In genomic region chr6:48325701-48326100, GRCh38 we compare ENCODE assay signal across 22 cellular contexts.
"Had no signal": no experiment of that assay in that cellular context is flagged by ENCODE, and none has a peak within 500 bp of the region (broad histone marks: within the 10 kb centered on the region; RNA-seq: fewer than 3 reads in every experiment).

No MANE protein-coding gene starts in this region.

- ATAC-seq: activated CD8-positive, alpha-beta T cell treated with anti-CD3 and anti-CD28 coated beads, Interleukin-2, amount 10 ng/mL, durations not matched to agents 7 days and 5 days; effector memory CD8-positive, alpha-beta T cell; SK-N-SH treated with all-trans-retinoic acid at 6 μM for 48 hours; stimulated activated naive CD8-positive, alpha-beta T cell treated with anti-CD3 and anti-CD28 coated beads, Interleukin-15, amount 100 ng/mL, for 72 hours; T-cell had no signal

- H3K27ac Mint-ChIP-seq: activated CD8-positive, alpha-beta T cell treated with anti-CD3 and anti-CD28 coated beads, Interleukin-2, amount 10 ng/mL, durations not matched to agents 7 days and 5 days; effector memory CD8-positive, alpha-beta T cell; nephron progenitor cell; stimulated activated naive CD8-positive, alpha-beta T cell treated with anti-CD3 and anti-CD28 coated beads, Interleukin-15, amount 100 ng/mL, for 72 hours; T-cell had no signal

- H3K9me3 ChIP-seq: ascending aorta, suprapubic skin, transverse colon, vagina had no signal

- H3K9me3 Mint-ChIP-seq: nephron progenitor cell had no signal

- H3K27ac ChIP-seq: ascending aorta, hepatocyte, suprapubic skin, transverse colon, vagina had no signal

- DNase-seq: activated CD4-positive, alpha-beta T cell treated with anti-CD3 and anti-CD28 coated beads for 48 hours; activated CD4-positive, CD25-positive, alpha-beta regulatory T cell; activated CD8-positive, alpha-beta T cell treated with anti-CD3 and anti-CD28 coated beads, Interleukin-2, amount 10 ng/mL, durations not matched to agents 7 days and 5 days; activated effector memory CD4-positive, alpha-beta T cell treated with Interleukin-2 at 50 U/mL for 16 hours; activated naive CD4-positive, alpha-beta T cell treated with anti-CD3 and anti-CD28 coated beads, Interleukin-2, amount 50 U/mL, for 16 hours; activated T-cell treated with anti-CD3 and anti-CD28 coated beads, Interleukin-2, amount 50 U/mL, for 48 hours; dermis blood vessel endothelial cell; effector memory CD8-positive, alpha-beta T cell; islet precursor cell; midbrain; nephron progenitor cell; occipital lobe; stimulated activated naive CD8-positive, alpha-beta T cell treated with anti-CD3 and anti-CD28 coated beads, Interleukin-15, amount 100 ng/mL, for 72 hours; T-cell; T-helper 9 cell; transverse colon had no signal

- H3K27me3 Mint-ChIP-seq: effector memory CD8-positive, alpha-beta T cell; stimulated activated naive CD8-positive, alpha-beta T cell treated with anti-CD3 and anti-CD28 coated beads, Interleukin-15, amount 100 ng/mL, for 72 hours; T-cell had no signal

- H3K4me1 Mint-ChIP-seq: nephron progenitor cell; stimulated activated naive CD8-positive, alpha-beta T cell treated with anti-CD3 and anti-CD28 coated beads, Interleukin-15, amount 100 ng/mL, for 72 hours; T-cell had no signal

- H3K4me3 ChIP-seq: ascending aorta, hepatocyte, lung, suprapubic skin, transverse colon, vagina had no signal

- H3K36me3 Mint-ChIP-seq: T-cell had no signal

- H3K36me3 ChIP-seq: ascending aorta, suprapubic skin, transverse colon, vagina had no signal

- H3K27me3 ChIP-seq: ascending aorta, hepatocyte, suprapubic skin, transverse colon, vagina had no signal

- H3K4me3 Mint-ChIP-seq: activated CD8-positive, alpha-beta T cell treated with anti-CD3 and anti-CD28 coated beads, Interleukin-2, amount 10 ng/mL, durations not matched to agents 7 days and 5 days; effector memory CD8-positive, alpha-beta T cell; nephron progenitor cell; stimulated activated naive CD8-positive, alpha-beta T cell treated with anti-CD3 and anti-CD28 coated beads, Interleukin-15, amount 100 ng/mL, for 72 hours; T-cell had no signal

- H3K4me2 ChIP-seq: hepatocyte had no signal

- H3K79me2 ChIP-seq: hepatocyte had no signal

- H2AFZ ChIP-seq: hepatocyte had no signal

- H3K4me1 ChIP-seq: ascending aorta, suprapubic skin, transverse colon, vagina had no signal
